1 cellular context compared by ENCODE assay signal in the genomic region with DNA sequence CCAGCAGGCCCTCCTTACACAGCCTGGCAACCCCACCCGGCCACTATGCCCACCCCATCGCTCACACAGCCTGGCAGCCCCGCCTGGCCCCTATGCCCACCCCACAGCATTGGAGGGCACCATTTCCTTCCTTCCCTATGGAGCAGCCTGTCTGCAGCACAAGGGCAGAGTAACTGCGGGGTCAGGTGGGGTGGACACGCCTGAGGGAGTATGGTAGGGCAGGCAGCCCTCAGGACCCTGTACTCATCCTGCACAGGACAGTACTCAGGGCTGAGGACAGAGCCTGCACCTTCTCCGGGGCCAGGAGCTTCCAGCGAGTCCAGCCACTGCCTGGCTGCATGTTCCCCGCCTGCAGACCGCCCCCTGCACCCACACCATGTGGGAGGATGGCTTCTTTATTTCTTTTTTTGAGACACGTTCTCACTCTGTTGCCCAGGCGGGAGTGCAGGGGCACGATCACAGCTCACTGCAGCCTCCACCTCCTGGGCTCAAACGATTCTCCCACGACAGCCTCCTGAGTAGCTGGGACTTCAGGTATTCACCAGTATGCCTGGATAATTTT.
TF ChIP-seq lines count a peak whose summit lies in the region.

No MANE protein-coding gene starts in this region.

TF ChIP-seq in GM12878, 131 proteins besides CTCF, POLR2A, EP300 and RAD21 (continued from another document):
- no peak for TF ChIP-seq ZNF24 (IDR thresholded peaks at IDR 0.05)
- TF ChIP-seq CHD2 (IDR thresholded peaks at IDR 0.05; ENCODE audit: borderline replicate concordance, low read depth, low read length), result no peak
- no peak for TF ChIP-seq SKIL (IDR thresholded peaks at IDR 0.05; ENCODE audit: low read depth, poor library complexity, severe bottlenecking)
